Comparison of ENCODE assay signal across 18 cellular contexts in genomic region chr2:48525269-48525943, GRCh38. TPM values are rescaled to one million over a fixed set of nuclear protein-coding genes. Genes with fewer than 3 reads are reported as not detected.
DNase-seq lines count a peak whose midpoint lies in the region; ATAC-seq, FAIRE-seq and TF ChIP-seq lines count a peak whose summit lies in the region.
"Had no signal": no experiment of that assay in that cellular context is flagged by ENCODE, and none has a peak within 500 bp of the region (broad histone marks: within the 10 kb centered on the region; RNA-seq: fewer than 3 reads in every experiment).

No MANE protein-coding gene starts in this region.

- H2AFZ ChIP-seq in HepG2 (ENCODE audit: low read length) = no peak overlapping the region
- H2AFZ ChIP-seq in mesenchymal stem cell (ENCODE audit: low read depth, low read length) = no peak overlapping the region

- no peak overlapping the region for H4K8ac ChIP-seq in mesenchymal stem cell (ENCODE audit: low read length)

- H3K9me3 ChIP-seq in liver (ENCODE audit: control insufficient read depth in 4 of 4, low read length in 3 of 4) (no peaks in the 10 kb centered on the region), HepG2 (ENCODE audit: low read length) (no peaks in the 10 kb centered on the region), left ventricle myocardium inferior (replicated peaks) (no peaks in the 10 kb centered on the region), sigmoid colon (no peaks in the 10 kb centered on the region), aorta (ENCODE audit: control insufficient read depth, low read length) (no peaks in the 10 kb centered on the region), mesenchymal stem cell (ENCODE audit: control insufficient read depth, low read length) (no peaks in the 10 kb centered on the region)

- no peak overlapping the region for H4K91ac ChIP-seq in mesenchymal stem cell (ENCODE audit: low read length)

- H3K4me3 ChIP-seq in liver (ENCODE audit: low read depth in 1 of 3, low read length in 3 of 3) (no peak overlapping the region), HepG2 (replicated peaks in 1 of 3; ENCODE audit: insufficient read depth in 1 of 3, low read depth in 2 of 3, low read length in 3 of 3) (no peak overlapping the region), left ventricle myocardium inferior (peak overlapping the region; percentile 27), sigmoid colon (no peak overlapping the region), aorta (ENCODE audit: low read length in 2 of 2) (no peak overlapping the region), mesenchymal stem cell (ENCODE audit: insufficient read depth in 1 of 2, low read depth in 1 of 2, low read length in 2 of 2) (no peak overlapping the region)
- H3K4me3 ChIP-seq: GM12878 had no signal

- CTCF ChIA-PET in HepG2 (lab: Yijun Ruan, JAX; ENCODE audit: low intra/inter-chr PET ratio, low total read pairs) = no interaction called here

- TF ChIP-seq EP300 in HepG2 (IDR thresholded peaks at IDR 0.05; ENCODE audit: low read depth in 2 of 2, low read length in 2 of 2) (no peak), HepG2 (CRISPR knock-in tag; IDR thresholded peaks at IDR 0.05; ENCODE audit: borderline replicate concordance) (no peak), sigmoid colon (IDR thresholded peaks at IDR 0.05) (peak; percentile 74 to 95 (median 94))

- no peak overlapping the region for H2BK120ac ChIP-seq in mesenchymal stem cell (ENCODE audit: low read depth, low read length)

- H3K27me3 ChIP-seq in liver (ENCODE audit: control insufficient read depth in 4 of 4, insufficient read depth in 4 of 4, low read length in 3 of 4) (no peaks in the 10 kb centered on the region), HepG2 (ENCODE audit: control insufficient read depth in 1 of 2, insufficient read depth in 2 of 2, low read length in 2 of 2) (peaks cover 0 to under 1% of the 10 kb centered on the region in 2 experiments; a peak in 1 of 5 replicates), left ventricle myocardium inferior (ENCODE audit: low read depth) (no peaks in the 10 kb centered on the region), sigmoid colon (no peaks in the 10 kb centered on the region), aorta (ENCODE audit: control insufficient read depth in 1 of 2, insufficient read depth in 2 of 2, low read length in 1 of 2) (no peaks in the 10 kb centered on the region), mesenchymal stem cell (ENCODE audit: control insufficient read depth in 1 of 2, insufficient read depth in 1 of 2, low read length in 2 of 2) (no peaks in the 10 kb centered on the region)

- H3K4me1 ChIP-seq in liver (ENCODE audit: control insufficient read depth in 4 of 4, insufficient read depth in 4 of 4, low read length in 3 of 4) = peaks cover 0 to 4% (median 2%) of the 10 kb centered on the region in 4 donors
- 0 out of 2 replicates have a peak, but pooled peaks cover under 1% of the 10 kb centered on the region for H3K4me1 ChIP-seq in HepG2 (ENCODE audit: insufficient read depth, low read length)
- H3K4me1 ChIP-seq in left ventricle myocardium inferior = peaks cover 48% of the 10 kb centered on the region
- peaks cover 0 to 49% (median 44%) of the 10 kb centered on the region in 4 donors for H3K4me1 ChIP-seq in sigmoid colon
- no peaks in the 10 kb centered on the region for H3K4me1 ChIP-seq in aorta (ENCODE audit: control insufficient read depth in 1 of 2, insufficient read depth in 2 of 2, low read length in 2 of 2)
- H3K4me1 ChIP-seq in mesenchymal stem cell (ENCODE audit: control insufficient read depth, insufficient read depth, low read depth, low read length) = peaks cover 5% of the 10 kb centered on the region

- WGBS in liver = 89% methylated on average over 11 of the region's 11 CpGs
- 88% methylated on average over 11 of the region's 11 CpGs for WGBS in HepG2 (ENCODE audit: low lambda C conversion rate)
- WGBS in sigmoid colon, 2 donors = 73 to 78% methylated on average over 11 of the region's 11 CpGs
- WGBS in aorta, 2 donors = 64% methylated on average over 11 of the region's 11 CpGs
- WGBS in mesenchymal stem cell = 75% methylated on average over 10 of the region's 11 CpGs

- no TSS peak for BruUV-seq in HepG2 (replicated peaks; lab: Mats Ljungman, UMichigan)

- ATAC-seq in HepG2 = no peak
- ATAC-seq in aorta (ENCODE audit: low FRiP score) = peak; percentile 27
- no peak for ATAC-seq in HG03108 (IDR thresholded peaks at IDR 0.05; ENCODE audit: unreplicated experiment)
- ATAC-seq: GM12878 had no signal

- no peaks in the 10 kb centered on the region for H3K79me2 ChIP-seq in HepG2 (ENCODE audit: insufficient read depth, low read length)

- POLR2A ChIA-PET in HepG2 (lab: Yijun Ruan, JAX) = interaction anchor here (0.9 kb wide), 1 partner anchor 74 kb away, joined by 3 read pairs; no protein-coding TSS in a partner anchor

- H3K27ac ChIP-seq in liver (ENCODE audit: low read depth in 1 of 2, low read length in 2 of 2) (no peak overlapping the region), HepG2 (ENCODE audit: extremely low read length, insufficient read depth, low read length) (no peak overlapping the region), left ventricle myocardium inferior (replicated peaks) (peak overlapping the region; percentile 91), sigmoid colon (peak overlapping the region; percentile 93 to 98 (median 96)), aorta (ENCODE audit: low read depth in 1 of 2, low read length in 2 of 2) (peak overlapping the region in 1 of 2 donors; percentile 16), mesenchymal stem cell (ENCODE audit: low read length, poor library complexity, severe bottlenecking) (no peak overlapping the region)

- no peak overlapping the region for H3K4me2 ChIP-seq in HepG2 (ENCODE audit: low read depth, low read length)
- H3K4me2 ChIP-seq in mesenchymal stem cell (ENCODE audit: low read length, poor library complexity, severe bottlenecking) = no peak overlapping the region

- DNase-seq in HepG2 (ENCODE audit: low spot score) (no peak), left ventricle myocardium inferior (peak; percentile 26), sigmoid colon (no peak), aorta (no peak), DMS53 treated with DMSO at 0.1 percent for 48 hours (lab: John Stamatoyannopoulos, UW; ENCODE audit: unreplicated experiment) (no peak), mesenchymal stem cell (no peak)
- DNase-seq: activated CD4-positive, CD25-positive, alpha-beta regulatory T cell; activated gamma-delta T cell treated with Interleukin-2 at 50 U/mL for 16 hours; anterior cingulate cortex; COR-L47; NCI-H1436; NCI-H446; stimulated activated naive CD4-positive, alpha-beta T cell; T-helper 2 cell had no signal

- no peak overlapping the region for H3K4ac ChIP-seq in mesenchymal stem cell (ENCODE audit: low read depth in 1 of 2, low read length in 2 of 2)

- H4K20me1 ChIP-seq in HepG2 (ENCODE audit: insufficient read depth, low read length) = no peaks in the 10 kb centered on the region

- no peak overlapping the region for H2BK15ac ChIP-seq in mesenchymal stem cell (ENCODE audit: low read depth, poor library complexity, severe bottlenecking)

- H3K36me3 ChIP-seq in liver (ENCODE audit: control insufficient read depth in 4 of 4, insufficient read depth in 3 of 4, low read depth in 1 of 4, low read length in 3 of 4) (peaks cover 0 to 6% (median 2%) of the 10 kb centered on the region in 4 donors), HepG2 (replicated peaks in 1 of 2; ENCODE audit: control insufficient read depth in 1 of 2, insufficient read depth in 2 of 2, low read length in 2 of 2) (0 out of 5 replicates have a peak, but pooled peaks cover 0 to 2% of the 10 kb centered on the region in 2 experiments), left ventricle myocardium inferior (no peaks in the 10 kb centered on the region), sigmoid colon (no peaks in the 10 kb centered on the region), aorta (ENCODE audit: control insufficient read depth in 1 of 2, insufficient read depth in 2 of 2, low read length in 1 of 2) (no peaks in the 10 kb centered on the region), mesenchymal stem cell (ENCODE audit: control insufficient read depth in 1 of 2, insufficient read depth in 2 of 2, low read depth in 1 of 2, low read length in 2 of 2) (peaks cover 6 to 14% of the 10 kb centered on the region in 2 experiments)

- no peak for TF ChIP-seq RAD21 in liver (IDR thresholded peaks at IDR 0.05)
- TF ChIP-seq RAD21 in HepG2 (CRISPR knock-in tag; IDR thresholded peaks at IDR 0.05) = no peak

- H3K23ac ChIP-seq in mesenchymal stem cell (ENCODE audit: low read length in 2 of 2) = no peak overlapping the region

- no peak overlapping the region for H2BK5ac ChIP-seq in mesenchymal stem cell (ENCODE audit: low read depth, low read length, poor library complexity, severe bottlenecking)

- H3K14ac ChIP-seq in mesenchymal stem cell (ENCODE audit: low read length in 2 of 2) = no peak overlapping the region

- H2BK12ac ChIP-seq in mesenchymal stem cell (ENCODE audit: low read length in 2 of 2) = peak overlapping the region in 1 of 2 experiments; percentile 45

- TF ChIP-seq CTCF in liver (IDR thresholded peaks at IDR 0.05; ENCODE audit: low read depth, low read length, missing input control) (no peak), HepG2 (CRISPR knock-in tag; IDR thresholded peaks at IDR 0.05) (no peak), left ventricle myocardium inferior (IDR thresholded peaks at IDR 0.05; ENCODE audit: borderline replicate concordance) (no peak), sigmoid colon (IDR thresholded peaks at IDR 0.05) (no peak)

- H3K18ac ChIP-seq in mesenchymal stem cell (ENCODE audit: low read depth in 1 of 2, low read length in 2 of 2) = no peak overlapping the region

- no peak overlapping the region for H2AK5ac ChIP-seq in mesenchymal stem cell (ENCODE audit: low read length, severe bottlenecking)

- FAIRE-seq in HepG2 (lab: Jason Lieb, UNC) = no peak
- FAIRE-seq: colon, GM12878 had no signal

- TF ChIP-seq POLR2A in HepG2 (IDR thresholded peaks at IDR 0.05; ENCODE audit: insufficient read depth in 1 of 2, low read depth in 2 of 2, low read length in 2 of 2) (no peak), sigmoid colon (IDR thresholded peaks at IDR 0.05) (no peak)

- in situ Hi-C loops in HepG2 (cut with HindIII; ENCODE audit: extremely low pct_ligation_motif_present, low pct_unique_long_range_greater_than_20kb) = no loop called here

- intact Hi-C loops in HepG2 (cut with micrococcal nuclease; ENCODE audit: unreplicated experiment) = no loop called here
- intact Hi-C loops in left ventricle myocardium inferior (cut with micrococcal nuclease) = no loop called here
- intact Hi-C loops in sigmoid colon (cut with DNase I) = no loop called here
- intact Hi-C loops in aorta (cut with DNase I) = loop anchor here in 1 of 2 donors (5.0 kb wide), 1 partner anchor 43 kb away; no protein-coding TSS in a partner anchor

- H3K9ac ChIP-seq in liver (ENCODE audit: low read depth in 1 of 2, low read length in 2 of 2) (no peak overlapping the region), HepG2 (ENCODE audit: insufficient read depth, low read depth, low read length) (no peak overlapping the region), mesenchymal stem cell (ENCODE audit: low read length) (no peak overlapping the region)

- H3K79me1 ChIP-seq in mesenchymal stem cell (replicated peaks; ENCODE audit: low read length, poor library complexity, severe bottlenecking) = no peaks in the 10 kb centered on the region

RNA-seq across cellular contexts. Expression of gene STON1, which starts 4.5 kb away (rescaled TPM):
- total RNA-seq in liver (1 to 10 TPM; 1.2 to 3.8 TPM), HepG2 (2016; rRNA removed; fragmentation: Illumina TruSeq; extraction: Trizol) (0.09 TPM in 1 of 2 replicates, not detected in the other), left ventricle myocardium inferior (6.9 TPM), sigmoid colon (100 to 1,000 TPM; 121 to 218 (median 188) TPM), aorta (10 to 100 TPM; 27.5 to 28.6 TPM)
- polyA plus RNA-seq in liver (1 to 10 TPM in 1 of 2 donors, under 1 TPM in 1; 0.90 to 1.1 TPM), HepG2 (2011; rRNA removed) (0.26 and 0.28 TPM in 2 replicates), sigmoid colon (1 to 10 TPM; 1.8 to 6.1 (median 1.8) TPM), aorta (10 to 100 TPM; 12.8 to 22.2 TPM)
- total RNA-seq in HepG2 (2016; cell fraction: cytosol; rRNA removed; fragmentation: Illumina TruSeq; extraction: Trizol; ENCODE audit: low read depth) = not detected in 2 replicates
- 0.09 and 0.15 TPM in 2 replicates for total RNA-seq in HepG2 (2016; cell fraction: insoluble cytoplasmic fraction; rRNA removed; fragmentation: Illumina TruSeq; extraction: Trizol)
- 0.06 TPM in 1 of 2 replicates, not detected in the other for total RNA-seq in HepG2 (2016; cell fraction: membrane; rRNA removed; fragmentation: Illumina TruSeq; extraction: Trizol)
- total RNA-seq in HepG2 (2016; cell fraction: nucleus; rRNA removed; fragmentation: Illumina TruSeq; extraction: Trizol) = 0.43 and 0.44 TPM in 2 replicates
- 0.13 and 0.18 TPM in 2 replicates for polyA plus RNA-seq in HepG2 (2011; cell fraction: cytosol; rRNA removed)
- 0.48 and 0.84 TPM in 2 replicates for polyA plus RNA-seq in HepG2 (2011; cell fraction: nucleus; rRNA removed)
- 0.12 and 0.28 TPM in 2 replicates for polyA plus RNA-seq in HepG2 (2012)
- polyA plus RNA-seq in HepG2 (2016; cell fraction: cytosol; fragmentation: Illumina TruSeq; extraction: Trizol; ENCODE audit: low read depth) = not detected in 2 replicates
- polyA plus RNA-seq in HepG2 (2016; cell fraction: insoluble cytoplasmic fraction; fragmentation: Illumina TruSeq; extraction: Trizol; ENCODE audit: low read depth) = not detected in 2 replicates
- not detected in 2 replicates for polyA plus RNA-seq in HepG2 (2016; cell fraction: membrane; fragmentation: Illumina TruSeq; extraction: Trizol; ENCODE audit: low read depth)
- 0.27 and 0.80 TPM in 2 replicates for polyA plus RNA-seq in HepG2 (2016; cell fraction: nucleus; fragmentation: Illumina TruSeq; extraction: Trizol; ENCODE audit: insufficient read depth, low read depth)
- polyA minus RNA-seq in HepG2 (2011; rRNA and poly(A)+ RNA removed; ENCODE audit: low replicate concordance) = 0.09 and 0.72 TPM in 2 replicates
- 0.18 TPM in 1 of 2 replicates, not detected in the other for polyA minus RNA-seq in HepG2 (2011; cell fraction: cytosol; rRNA and poly(A)+ RNA removed)
- polyA minus RNA-seq in HepG2 (2011; cell fraction: nucleus; rRNA and poly(A)+ RNA removed) = 0.75 and 0.90 TPM in 2 replicates
- 11.2 TPM for polyA plus RNA-seq in mesenchymal stem cell (2013, experiment 1 of 2)
- polyA plus RNA-seq in mesenchymal stem cell (2013, experiment 2 of 2) = 11.4 TPM

Comparison
In these comparisons a context has a peak if more than half of its experiments do, and no peak if none do; other contexts are left out.
1. H3K27ac ChIP-seq: peak in left ventricle myocardium inferior (single experiment) and sigmoid colon (4 of 4); none in liver (0 of 2), HepG2 (single experiment) and mesenchymal stem cell (single experiment).
2. RNA of gene STON1, which starts 4.5 kb away (total RNA-seq): 121 to 218 TPM in sigmoid colon; 27.5 to 28.6 TPM in aorta, 6.9 TPM in left ventricle myocardium inferior (single experiment), 1.2 to 3.8 TPM in liver and 0.06 to 0.44 TPM in HepG2; every median in the first group is over 4 times any median in the second.